18 cellular contexts compared by ENCODE assay signal in genomic region chr11:20258496-20258895, GRCh38.
DNase-seq lines count a peak whose midpoint lies in the region.
"Had no signal": no experiment of that assay in that cellular context is flagged by ENCODE, and none has a peak within 500 bp of the region (broad histone marks: within the 10 kb centered on the region; RNA-seq: fewer than 3 reads in every experiment).

No MANE protein-coding gene starts in this region.

- DNase-seq in NCI-H1092 treated with DMSO at 0.1 percent for 48 hours (lab: John Stamatoyannopoulos, UW) (peak; percentile 16), NCI-H1092 (lab: John Stamatoyannopoulos, UW) (no peak), NCI-H2171 treated with DMSO at 0.1 percent for 48 hours (lab: John Stamatoyannopoulos, UW) (peak; percentile 81), NCI-H69 (lab: John Stamatoyannopoulos, UW) (peak; percentile 77), left kidney (ENCODE audit: low read depth, low spot score) (peak; percentile 20), NCI-H1105 treated with DMSO at 0.1 percent for 48 hours (lab: John Stamatoyannopoulos, UW) (no peak), NCI-H187 treated with DMSO at 0.1 percent for 48 hours (lab: John Stamatoyannopoulos, UW) (no peak), KG1 (lab: John Stamatoyannopoulos, UW) (no peak)
- DNase-seq: Caco-2; CD8-positive, alpha-beta T cell; DMS153; MV-4-11; NCI-H1417; NCI-H187; NCI-H774; PC-9; Right ventricle myocardium superior; SW 1271 had no signal

Comparison
In these comparisons a context has a peak if more than half of its experiments do, and no peak if none do; other contexts are left out.
1. DNase-seq: peak in NCI-H1092 treated with DMSO at 0.1 percent for 48 hours (single experiment), NCI-H2171 treated with DMSO at 0.1 percent for 48 hours (single experiment), NCI-H69 (single experiment) and left kidney (single experiment); none in NCI-H1092 (single experiment), NCI-H1105 treated with DMSO at 0.1 percent for 48 hours (single experiment), NCI-H187 treated with DMSO at 0.1 percent for 48 hours (single experiment) and KG1 (single experiment).